In genomic region chr14:18660585-18660922, GRCh38 we compare ENCODE assay signal across 30 cellular contexts. TPM values are rescaled to one million over a fixed set of nuclear protein-coding genes. Genes with fewer than 3 reads are reported as not detected.
"Had no signal": no experiment of that assay in that cellular context is flagged by ENCODE, and none has a peak within 500 bp of the region (broad histone marks: within the 10 kb centered on the region; RNA-seq: fewer than 3 reads in every experiment).

No MANE protein-coding gene starts in this region.

- H3K27me3 ChIP-seq: breast epithelium, esophagus muscularis mucosa, ovary had no signal

- ATAC-seq: activated naive CD8-positive, alpha-beta T cell treated with anti-CD3 and anti-CD28 coated beads, Interleukin-2, amount 50 U/mL, for 24 hours; left ventricle myocardium superior; sciatic nerve had no signal

- H3K27ac ChIP-seq: breast epithelium, esophagus muscularis mucosa, ovary, skin epidermis, thoracic aorta had no signal

- H3K9me3 ChIP-seq: esophagus muscularis mucosa, ovary had no signal

- H3K4me1 ChIP-seq: breast epithelium, esophagus muscularis mucosa had no signal

- FAIRE-seq: islet of Langerhans had no signal

- H3K4me3 ChIP-seq: breast epithelium, esophagus muscularis mucosa, ovary, skin epidermis, thoracic aorta had no signal

- H3K36me3 ChIP-seq: breast epithelium, esophagus muscularis mucosa, ovary, thoracic aorta had no signal

- DNase-seq: activated CD4-positive, alpha-beta memory T cell treated with anti-CD3 and anti-CD28 coated beads for 36 hours; activated CD4-positive, alpha-beta T cell treated with anti-CD3 and anti-CD28 coated beads, Interleukin-2, amount 10 ng/mL, durations not matched to agents 24 days and 14 days; activated CD4-positive, CD25-positive, alpha-beta regulatory T cell treated with anti-CD3 and anti-CD28 coated beads, Interleukin-2, amount 50 U/mL, for 72 hours; activated CD8-positive, alpha-beta memory T cell treated with anti-CD3 and anti-CD28 coated beads, Interleukin-2, amount 50 U/mL, for 4 hours; activated gamma-delta T cell treated with Interleukin-2 at 50 U/mL for 16 hours; activated naive CD8-positive, alpha-beta T cell treated with anti-CD3 and anti-CD28 coated beads, Interleukin-2, amount 50 U/mL, for 24 hours; activated T-cell treated with anti-CD3 and anti-CD28 coated beads, Interleukin-2, amount 50 U/mL, for 1 hour; amygdala; central memory CD4-positive, alpha-beta T cell; foreskin melanocyte; left ventricle myocardium superior; naive B cell; nephron progenitor cell; ovary; stimulated activated CD4-positive, alpha-beta T cell treated with anti-CD3 and anti-CD28 coated beads, Interleukin-12 subunit alpha, Interleukin-12 subunit beta, amount 100 ng/mL, for 4 hours; stimulated activated CD4-positive, alpha-beta T cell treated with anti-CD3 and anti-CD28 coated beads, Interleukin-4, amount 100 ng/mL, for 1 hour; T-helper 2 cell had no signal

RNA-seq across cellular contexts. Expression of gene OR11H12, which starts 59.6 kb away (rescaled TPM):
- total RNA-seq: activated CD4-positive, alpha-beta memory T cell treated with anti-CD3 and anti-CD28 coated beads for 36 hours; activated CD4-positive, alpha-beta T cell treated with anti-CD3 and anti-CD28 coated beads, Interleukin-2, amount 10 ng/mL, durations not matched to agents 24 days and 14 days; activated CD8-positive, alpha-beta memory T cell treated with anti-CD3 and anti-CD28 coated beads for 36 hours; activated T-helper 1 cell treated with anti-CD3 and anti-CD28 coated beads, Interleukin-12 subunit alpha, Interleukin-12 subunit beta, Interleukin-2, Interleukin-4 antibody, amounts not matched to agents 30 ng/mL and 10 ng/mL and 1 ng/mL, durations not matched to agents 14 hours and 24 hours and 36 hours; breast epithelium; esophagus muscularis mucosa; left ventricle myocardium superior; lung microvascular endothelial cell; mesenteric fat pad; ovary; progenitor cell of endocrine pancreas; renal cortical epithelial cell; sciatic nerve; subcutaneous adipose tissue; thoracic aorta had no signal
- polyA plus RNA-seq: ovary had no signal
